In the genomic region with DNA sequence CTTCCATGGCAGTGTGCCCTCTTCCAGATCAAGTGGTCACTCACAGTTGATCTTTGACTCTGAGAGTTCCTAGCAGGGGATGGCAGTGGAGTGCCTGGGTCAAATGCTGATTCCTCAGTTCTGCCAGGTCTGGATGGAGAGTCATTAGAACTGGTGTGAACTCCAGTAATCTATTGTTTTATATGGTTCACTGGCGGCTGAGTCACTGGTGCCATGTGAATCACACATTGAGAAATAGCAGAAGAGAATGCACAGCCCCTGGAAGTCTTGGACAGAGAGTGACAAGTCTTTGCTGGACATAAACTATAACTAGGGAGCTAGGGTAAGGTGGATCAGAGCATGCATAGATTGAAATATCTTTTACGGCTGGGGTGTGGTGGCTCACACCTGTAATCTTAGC, we compare ENCODE assay signal across 22 cellular contexts.
DNase-seq lines count a peak whose midpoint lies in the region; ATAC-seq, FAIRE-seq and TF ChIP-seq lines count a peak whose summit lies in the region.
"Had no signal": no experiment of that assay in that cellular context is flagged by ENCODE, and none has a peak within 500 bp of the region (broad histone marks: within the 10 kb centered on the region; RNA-seq: fewer than 3 reads in every experiment).

No MANE protein-coding gene starts in this region.

- no peak for TF ChIP-seq POLR2A in A549 (IDR thresholded peaks at IDR 0.05; ENCODE audit: low read length)
- TF ChIP-seq POLR2A in HCT116 (IDR thresholded peaks at IDR 0.05; ENCODE audit: borderline replicate concordance, extremely low read depth, insufficient read depth, insufficient read length), result no peak
- TF ChIP-seq POLR2A in tibial nerve (IDR thresholded peaks at IDR 0.05), result no peak

- TF ChIP-seq CTCF in A549 (IDR thresholded peaks at IDR 0.05) (no peak), HCT116 (IDR thresholded peaks at IDR 0.05 in 2 of 3, conservative IDR thresholded peaks at IDR 0.05 in 1 of 3; ENCODE audit: borderline replicate concordance in 1 of 3, insufficient read depth in 1 of 3, low read depth in 2 of 3, low read length in 2 of 3) (no peak), fibroblast of villous mesenchyme (IDR thresholded peaks at IDR 0.05; ENCODE audit: insufficient read depth, low read depth, low read length) (no peak), tibial nerve (IDR thresholded peaks at IDR 0.05) (no peak)

- 49% methylated on average over 2 of the region's 2 CpGs for WGBS in A549 (ENCODE audit: missing lambda C conversion rate)
- whole genome bisulfite sequencing in tibial nerve, 2 donors, result 89 to 91% methylated on average over 2 of the region's 2 CpGs

- H3K9me2 ChIP-seq in HCT116 (ENCODE audit: insufficient read depth), result no peaks in the 10 kb centered on the region

- POLR2A ChIA-PET in A549 (lab: Yijun Ruan, JAX) (no interaction called here), HCT116 (lab: Charles Lee) (interaction anchor here (0.7 kb wide), 1 partner anchor 351 kb away, joined by 5 read pairs; no protein-coding TSS in a partner anchor), HEK293T (lab: Yijun Ruan, JAX) (no interaction called here)

- H2AFZ ChIP-seq in HCT116 (ENCODE audit: low read depth, low read length, poor library complexity, severe bottlenecking), result no peak overlapping the region

- no peaks in the 10 kb centered on the region for H3K27me3 ChIP-seq in HCT116 (ENCODE audit: insufficient read depth, low read length)
- no peaks in the 10 kb centered on the region for H3K27me3 ChIP-seq in tibial nerve
- H3K27me3 ChIP-seq: Peyer's patch, sigmoid colon, uterus had no signal

- no peaks in the 10 kb centered on the region for H3K36me3 Mint-ChIP-seq in stimulated activated memory B cell treated with anti-CD40 and anti-IgM and Interleukin-4, amounts not matched to agents 10 μg/mL and 1 μg/mL and 100 μg/mL, for 72 hours

- no peaks in the 10 kb centered on the region for H3K9me3 ChIP-seq in A549
- no peaks in the 10 kb centered on the region for H3K9me3 ChIP-seq in HCT116 (ENCODE audit: control insufficient read depth in 1 of 2, insufficient read depth in 1 of 2, low read depth in 1 of 2, low read length in 2 of 2)
- no peaks in the 10 kb centered on the region for H3K9me3 ChIP-seq in tibial nerve
- H3K9me3 ChIP-seq: Peyer's patch, sigmoid colon, uterus had no signal

- H3K9me3 Mint-ChIP-seq in stimulated activated memory B cell treated with anti-CD40 and anti-IgM and Interleukin-4, amounts not matched to agents 10 μg/mL and 1 μg/mL and 100 μg/mL, for 72 hours, result peaks cover 4% of the 10 kb centered on the region

- intact Hi-C loops in HCT116 (cut with micrococcal nuclease), result no loop called here

- no peak overlapping the region for H3K4me2 ChIP-seq in A549
- no peak overlapping the region for H3K4me2 ChIP-seq in HCT116 (ENCODE audit: low read length)

- FAIRE-seq in A549 (lab: Jason Lieb, UNC), result no peak

- no peak overlapping the region for H3K4me3 Mint-ChIP-seq in stimulated activated memory B cell treated with anti-CD40 and anti-IgM and Interleukin-4, amounts not matched to agents 10 μg/mL and 1 μg/mL and 100 μg/mL, for 72 hours
- H3K4me3 Mint-ChIP-seq: activated naive CD8-positive, alpha-beta T cell treated with anti-CD3 and anti-CD28 coated beads, Interleukin-2, amount 10 ng/mL, durations not matched to agents 7 days and 5 days; nephron progenitor cell; T-helper 17 cell had no signal

- no peak overlapping the region for H3K4me3 ChIP-seq in A549
- H3K4me3 ChIP-seq in HCT116 (replicated peaks in 1 of 2; ENCODE audit: low read depth in 1 of 2, low read length in 2 of 2), result no peak overlapping the region
- no peak overlapping the region for H3K4me3 ChIP-seq in fibroblast of villous mesenchyme (ENCODE audit: low read depth, low read length)
- no peak overlapping the region for H3K4me3 ChIP-seq in tibial nerve
- H3K4me3 ChIP-seq: Peyer's patch, sigmoid colon, uterus had no signal

- H3K79me2 ChIP-seq in HCT116 (ENCODE audit: insufficient read depth, low read length), result no peaks in the 10 kb centered on the region

- no peak overlapping the region for H3K9ac ChIP-seq in HCT116 (ENCODE audit: low read length)

- BruUV-seq in HCT116 (replicated peaks; lab: Mats Ljungman, UMichigan), result no TSS peak

- TF ChIP-seq EP300 in A549 (IDR thresholded peaks at IDR 0.05) (no peak), tibial nerve (IDR thresholded peaks at IDR 0.05) (no peak)

- peak in 1 of 2 experiments; percentile 63; a peak in 1 of 6 replicates for ATAC-seq in A549
- no peak for ATAC-seq in HCT116
- ATAC-seq in stimulated activated memory B cell treated with anti-CD40 and anti-IgM and Interleukin-4, amounts not matched to agents 10 μg/mL and 1 μg/mL and 100 μg/mL, for 72 hours, result no peak
- ATAC-seq: stimulated activated naive CD8-positive, alpha-beta T cell treated with anti-CD3 and anti-CD28 coated beads, Interleukin-15, Interleukin-2, amounts not matched to agents 100 U/mL and 50 U/mL, for 24 hours; T-helper 17 cell had no signal

- no peaks in the 10 kb centered on the region for H3K4me1 ChIP-seq in A549
- peaks cover 0 to 24% of the 10 kb centered on the region in 2 experiments; a peak in 2 of 4 replicates for H3K4me1 ChIP-seq in HCT116 (ENCODE audit: control insufficient read depth in 1 of 2, insufficient read depth in 2 of 2, low read length in 2 of 2)
- no peaks in the 10 kb centered on the region for H3K4me1 ChIP-seq in tibial nerve
- H3K4me1 ChIP-seq: Peyer's patch, sigmoid colon, uterus had no signal

- no peaks in the 10 kb centered on the region for H4K20me1 ChIP-seq in HCT116 (ENCODE audit: insufficient read depth)

- RAD21 ChIA-PET in HCT116 (lab: Charles Lee; ENCODE audit: low non-redundant PET in 1 of 2, low total read pairs in 2 of 2, uncharacterized antibody in 2 of 2, unreplicated experiment in 2 of 2), result no interaction called here

- no peaks in the 10 kb centered on the region for H3K36me3 ChIP-seq in HCT116 (ENCODE audit: control insufficient read depth in 1 of 2, insufficient read depth in 2 of 2, low read length in 2 of 2)
- H3K36me3 ChIP-seq in tibial nerve, result no peaks in the 10 kb centered on the region
- H3K36me3 ChIP-seq: Peyer's patch, sigmoid colon, uterus had no signal

- H3K27ac Mint-ChIP-seq in stimulated activated memory B cell treated with anti-CD40 and anti-IgM and Interleukin-4, amounts not matched to agents 10 μg/mL and 1 μg/mL and 100 μg/mL, for 72 hours, result no peak overlapping the region
- H3K27ac Mint-ChIP-seq: activated naive CD8-positive, alpha-beta T cell treated with anti-CD3 and anti-CD28 coated beads, Interleukin-2, amount 10 ng/mL, durations not matched to agents 7 days and 5 days; nephron progenitor cell; T-helper 17 cell had no signal

- no peak for TF ChIP-seq RAD21 in A549 (conservative IDR thresholded peaks at IDR 0.05 in 1 of 2, IDR thresholded peaks at IDR 0.05 in 1 of 2)
- no peak for TF ChIP-seq RAD21 in HCT116 (IDR thresholded peaks at IDR 0.05; ENCODE audit: low read depth)

- DNase-seq in A549 (ENCODE audit: low read depth in 1 of 2, low spot score in 1 of 2), result peak in 1 of 2 experiments; percentile 27
- DNase-seq in HCT116 (ENCODE audit: low read depth, low spot score), result no peak
- peak; percentile 46 for DNase-seq in amniotic epithelial cell (ENCODE audit: low read depth)
- DNase-seq in fibroblast of villous mesenchyme (ENCODE audit: low read depth), result peak; percentile 26
- no peak for DNase-seq in activated naive CD4-positive, alpha-beta T cell (lab: John Stamatoyannopoulos, UW)
- DNase-seq in tibial nerve (ENCODE audit: low spot score in 2 of 2), result no peak
- no peak for DNase-seq in HEK293T (ENCODE audit: extremely low spot score)
- DNase-seq: activated CD4-positive, CD25-positive, alpha-beta regulatory T cell treated with anti-CD3 and anti-CD28 coated beads, Interleukin-2, amount 50 U/mL, for 72 hours; activated CD8-positive, alpha-beta memory T cell treated with anti-CD3 and anti-CD28 coated beads, Interleukin-2, amount 50 U/mL, for 48 hours; activated naive CD8-positive, alpha-beta T cell treated with anti-CD3 and anti-CD28 coated beads, Interleukin-2, amount 10 ng/mL, durations not matched to agents 7 days and 5 days; COR-L47; erythroblast; H7; NCI-H1694; NCI-H510A; nephron progenitor cell; Peyer's patch; sigmoid colon; stimulated activated naive CD8-positive, alpha-beta T cell treated with anti-CD3 and anti-CD28 coated beads, Interleukin-15, Interleukin-2, amounts not matched to agents 100 U/mL and 50 U/mL, for 24 hours; T-helper 17 cell; uterus had no signal

- H3K27ac ChIP-seq in A549 (no peak overlapping the region), HCT116 (ENCODE audit: low read depth, low read length) (no peak overlapping the region), tibial nerve (no peak overlapping the region)
- H3K27ac ChIP-seq: Peyer's patch, sigmoid colon, uterus had no signal

- no peaks in the 10 kb centered on the region for H3K4me1 Mint-ChIP-seq in stimulated activated memory B cell treated with anti-CD40 and anti-IgM and Interleukin-4, amounts not matched to agents 10 μg/mL and 1 μg/mL and 100 μg/mL, for 72 hours
- H3K4me1 Mint-ChIP-seq: activated naive CD8-positive, alpha-beta T cell treated with anti-CD3 and anti-CD28 coated beads, Interleukin-2, amount 10 ng/mL, durations not matched to agents 7 days and 5 days had no signal

- CTCF ChIA-PET in A549 (lab: Yijun Ruan, JAX) (no interaction called here), HCT116 (lab: Charles Lee) (no interaction called here), HEK293T (lab: Yijun Ruan, JAX) (no interaction called here)

- peaks cover 70% of the 10 kb centered on the region for H3K27me3 Mint-ChIP-seq in stimulated activated memory B cell treated with anti-CD40 and anti-IgM and Interleukin-4, amounts not matched to agents 10 μg/mL and 1 μg/mL and 100 μg/mL, for 72 hours

TF ChIP-seq in A549, 52 proteins besides CTCF, POLR2A, EP300 and RAD21:
- 0 out of 2 replicates have a peak, but pooled peaks have one; percentile 12 for TF ChIP-seq FOSL2 (IDR thresholded peaks at IDR 0.05)
- peak; percentile 32; the same call in 1 of the 2 replicates for TF ChIP-seq FOSL2 (CRISPR knock-in tag; IDR thresholded peaks at IDR 0.05)
- no peak for TF ChIP-seq EHMT2 (IDR thresholded peaks at IDR 0.05; ENCODE audit: low read depth)

TF ChIP-seq in HCT116, 20 proteins besides CTCF, POLR2A, EP300 and RAD21 (continues in another document):
- peak; percentile 38; the same call in 1 of the 2 replicates for TF ChIP-seq CEBPB (IDR thresholded peaks at IDR 0.05; ENCODE audit: low read depth)
- no peak for TF ChIP-seq ELF1 (IDR thresholded peaks at IDR 0.05; ENCODE audit: borderline replicate concordance, low read depth)
- no peak for TF ChIP-seq SP1 (IDR thresholded peaks at IDR 0.05; ENCODE audit: low read depth)
- TF ChIP-seq ZFX (IDR thresholded peaks at IDR 0.05), result no peak
- TF ChIP-seq EGR1 (IDR thresholded peaks at IDR 0.05; ENCODE audit: low read depth), result no peak

TF ChIP-seq in HEK293T, 16 proteins besides CTCF, POLR2A, EP300 and RAD21 (continues in another document):
- TF ChIP-seq, protein P1, sequence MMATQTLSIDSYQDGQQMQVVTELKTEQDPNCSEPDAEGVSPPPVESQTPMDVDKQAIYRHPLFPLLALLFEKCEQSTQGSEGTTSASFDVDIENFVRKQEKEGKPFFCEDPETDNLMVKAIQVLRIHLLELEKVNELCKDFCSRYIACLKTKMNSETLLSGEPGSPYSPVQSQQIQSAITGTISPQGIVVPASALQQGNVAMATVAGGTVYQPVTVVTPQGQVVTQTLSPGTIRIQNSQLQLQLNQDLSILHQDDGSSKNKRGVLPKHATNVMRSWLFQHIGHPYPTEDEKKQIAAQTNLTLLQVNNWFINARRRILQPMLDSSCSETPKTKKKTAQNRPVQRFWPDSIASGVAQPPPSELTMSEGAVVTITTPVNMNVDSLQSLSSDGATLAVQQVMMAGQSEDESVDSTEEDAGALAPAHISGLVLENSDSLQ (IDR thresholded peaks at IDR 0.05), result no peak

Comparison
In these comparisons a context has a peak if more than half of its experiments do, and no peak if none do; other contexts are left out.
1. DNase-seq: peak in amniotic epithelial cell (single experiment) and fibroblast of villous mesenchyme (single experiment); none in HCT116 (single experiment), activated naive CD4-positive, alpha-beta T cell (0 of 4), tibial nerve (0 of 2) and HEK293T (single experiment).